ENCODE assay signal across 8 cellular contexts in the genomic region with DNA sequence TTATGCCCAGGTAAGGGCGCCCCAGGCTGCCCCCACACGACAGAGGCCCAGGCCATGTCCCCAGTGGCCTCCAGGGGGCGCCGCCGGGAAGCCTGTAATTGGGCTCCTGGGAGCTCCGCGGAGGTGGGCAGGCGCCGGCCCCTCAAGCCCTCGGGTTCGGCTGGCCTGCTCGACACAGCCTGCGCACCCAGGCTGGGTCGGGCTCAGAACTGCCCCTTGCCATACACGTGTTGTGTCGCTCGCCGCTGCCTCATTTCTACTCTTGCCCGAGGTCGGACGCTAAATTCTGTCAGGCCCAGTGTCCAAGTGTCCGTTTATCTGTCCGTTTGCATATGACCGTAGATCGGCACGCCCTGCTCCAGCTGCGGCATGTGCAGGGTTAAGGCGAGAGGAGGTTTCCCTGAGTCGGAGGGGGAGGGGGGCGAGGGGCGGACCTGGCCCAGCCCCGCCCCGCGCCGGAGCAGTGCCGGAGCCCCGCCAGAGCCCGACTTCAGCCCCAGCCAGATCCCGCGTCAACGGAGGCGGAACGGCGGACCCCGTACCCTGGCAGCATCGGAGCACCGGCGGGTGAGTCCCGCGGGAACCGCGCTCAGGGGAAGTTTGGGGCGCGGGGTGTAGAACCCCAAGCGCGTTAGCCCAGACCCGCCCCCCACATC. TPM values are rescaled to one million over a fixed set of nuclear protein-coding genes. Genes with fewer than 3 reads are reported as not detected.
DNase-seq lines count a peak whose midpoint lies in the region; ATAC-seq and TF ChIP-seq lines count a peak whose summit lies in the region.

Gene KLHDC8B, plus strand, starts transcription at position 480 of the 656 bp plus-strand sequence. CDS start 1,172 bp downstream, outside the sequence.

- H3K4me3 Mint-ChIP-seq in activated CD8-positive, alpha-beta T cell treated with anti-CD3 and anti-CD28 coated beads, Interleukin-2, amount 10 ng/mL, durations not matched to agents 7 days and 5 days: peak within 1 kb of the TSS; percentile 78

- 0 to 1% methylated on average over 57 of the region's 57 CpGs for WGBS in ectodermal cell, 2 experiments

- H3K27me3 ChIP-seq in ectodermal cell (ENCODE audit: control insufficient read depth, insufficient read depth, low read length, poor library complexity, severe bottlenecking): peaks cover 13% of the 10 kb centered on the region
- H3K27me3 ChIP-seq in lower lobe of right lung (ENCODE audit: low read depth): no peaks in the 10 kb centered on the region

- peaks cover 5% of the 10 kb centered on the region for H3K36me3 Mint-ChIP-seq in activated CD8-positive, alpha-beta T cell treated with anti-CD3 and anti-CD28 coated beads, Interleukin-2, amount 10 ng/mL, durations not matched to agents 7 days and 5 days (ENCODE audit: low read depth)

- DNase-seq in EL: peak; percentile 85
- peak; percentile 77 for DNase-seq in NCI-H526 treated with DMSO at 0.1 percent for 48 hours (lab: John Stamatoyannopoulos, UW)
- peak; percentile 87 for DNase-seq in activated CD8-positive, alpha-beta T cell treated with anti-CD3 and anti-CD28 coated beads, Interleukin-2, amount 10 ng/mL, durations not matched to agents 7 days and 5 days
- peak; percentile 91 for DNase-seq in lower lobe of right lung
- peak; percentile 67 to 82 for DNase-seq in stimulated activated CD4-positive, alpha-beta T cell treated with anti-CD3 and anti-CD28 coated beads, Interleukin-4, amount 100 ng/mL, for 4 hours

- no peaks in the 10 kb centered on the region for H3K9me3 ChIP-seq in ectodermal cell (ENCODE audit: control insufficient read depth, low read length)
- no peaks in the 10 kb centered on the region for H3K9me3 ChIP-seq in lower lobe of right lung

- peak; percentile 98 for TF ChIP-seq CTCF in lower lobe of right lung (IDR thresholded peaks at IDR 0.05)

- ATAC-seq in HG02870 (IDR thresholded peaks at IDR 0.05; ENCODE audit: unreplicated experiment) (peak; percentile 61), lower lobe of right lung (peak; percentile 93 to 95), GM21717 (IDR thresholded peaks at IDR 0.05; ENCODE audit: unreplicated experiment) (no peak)
- ATAC-seq in activated CD8-positive, alpha-beta T cell treated with anti-CD3 and anti-CD28 coated beads, Interleukin-2, amount 10 ng/mL, durations not matched to agents 7 days and 5 days: peak; percentile 90

- no peaks in the 10 kb centered on the region for H3K27me3 Mint-ChIP-seq in activated CD8-positive, alpha-beta T cell treated with anti-CD3 and anti-CD28 coated beads, Interleukin-2, amount 10 ng/mL, durations not matched to agents 7 days and 5 days (ENCODE audit: low read depth)

- H3K36me3 ChIP-seq in ectodermal cell (ENCODE audit: control insufficient read depth, insufficient read depth, low read length) (peaks cover 15% of the 10 kb centered on the region), lower lobe of right lung (peaks cover 25% of the 10 kb centered on the region)

- intact Hi-C loops in lower lobe of right lung (cut with DNase I): no loop called here

- H3K4me1 Mint-ChIP-seq in activated CD8-positive, alpha-beta T cell treated with anti-CD3 and anti-CD28 coated beads, Interleukin-2, amount 10 ng/mL, durations not matched to agents 7 days and 5 days (ENCODE audit: low read depth): peaks cover 31% of the 10 kb centered on the region

- peak within 1 kb of the TSS; percentile 95 for H3K4me3 ChIP-seq in ectodermal cell (ENCODE audit: insufficient read depth, low read depth, low read length)
- H3K4me3 ChIP-seq in lower lobe of right lung: peak within 1 kb of the TSS; percentile 92

- POLR2A ChIA-PET in activated CD8-positive, alpha-beta T cell treated with anti-CD3 and anti-CD28 coated beads, Interleukin-2, amount 10 ng/mL, durations not matched to agents 7 days and 5 days (lab: Charles Lee): interaction anchor here (0.7 to 2.0 kb wide), 3 partner anchors 77 to 168 kb away, joined by 3 to 9 read pairs (median 3); partner anchors contain the start of gene QRICH1

- H3K27ac Mint-ChIP-seq in activated CD8-positive, alpha-beta T cell treated with anti-CD3 and anti-CD28 coated beads, Interleukin-2, amount 10 ng/mL, durations not matched to agents 7 days and 5 days: peak within 1 kb of the TSS; percentile 65

- peaks cover 45% of the 10 kb centered on the region for H3K4me1 ChIP-seq in ectodermal cell (ENCODE audit: control insufficient read depth, insufficient read depth, low read length)
- peaks cover 37% of the 10 kb centered on the region for H3K4me1 ChIP-seq in lower lobe of right lung

- H3K27ac ChIP-seq in ectodermal cell (ENCODE audit: insufficient read depth, low read depth, low read length, poor library complexity, severe bottlenecking) (peak within 1 kb of the TSS; percentile 53), lower lobe of right lung (peak within 1 kb of the TSS; percentile 84)

- CTCF ChIA-PET in activated CD8-positive, alpha-beta T cell treated with anti-CD3 and anti-CD28 coated beads, Interleukin-2, amount 10 ng/mL, durations not matched to agents 7 days and 5 days (lab: Charles Lee): interaction anchor here (0.6 to 4.3 kb wide), 28 partner anchors 10 to 474 kb away, joined by 3 to 22 read pairs (median 4); partner anchors contain the start of genes QRICH1, USP19 and USP4

- no peaks in the 10 kb centered on the region for H3K9me3 Mint-ChIP-seq in activated CD8-positive, alpha-beta T cell treated with anti-CD3 and anti-CD28 coated beads, Interleukin-2, amount 10 ng/mL, durations not matched to agents 7 days and 5 days (ENCODE audit: insufficient read depth)

RNA-seq across cellular contexts. Expression of gene KLHDC8B, which starts in this region (rescaled TPM):
- total RNA-seq in activated CD8-positive, alpha-beta T cell treated with anti-CD3 and anti-CD28 coated beads, Interleukin-2, amount 10 ng/mL, durations not matched to agents 7 days and 5 days: 1 to 10 TPM in 1 of 2 experiments, under 1 TPM in 1; 0.81 to 1.2 TPM
- polyA plus RNA-seq in ectodermal cell (2013, experiment 1 of 4): 72.6 TPM
- polyA plus RNA-seq in ectodermal cell (2013, experiment 2 of 4): 82.1 TPM
- 66.8 TPM for polyA plus RNA-seq in ectodermal cell (2013, experiment 3 of 4)
- polyA plus RNA-seq in ectodermal cell (2013, experiment 4 of 4): 72.7 TPM
- 34.8 TPM for total RNA-seq in lower lobe of right lung

Comparison
In these comparisons a context has a peak if more than half of its experiments do, and no peak if none do; other contexts are left out.
1. RNA of gene KLHDC8B (total RNA-seq): 34.8 TPM in lower lobe of right lung (single experiment); 0.81 to 1.2 TPM in activated CD8-positive, alpha-beta T cell treated with anti-CD3 and anti-CD28 coated beads, Interleukin-2, amount 10 ng/mL, durations not matched to agents 7 days and 5 days; every median in the first group is over 10 times any median in the second.
2. Peak in every context shown above with its lines, with median percentiles within 50 percentile points of each other: DNase-seq.